24 cellular contexts compared by ENCODE assay signal in genomic region chr4:38017579-38017978, GRCh38. TPM values are rescaled to one million over a fixed set of nuclear protein-coding genes. Genes with fewer than 3 reads are reported as not detected.
DNase-seq lines count a peak whose midpoint lies in the region; ATAC-seq, FAIRE-seq and TF ChIP-seq lines count a peak whose summit lies in the region.
"Had no signal": no experiment of that assay in that cellular context is flagged by ENCODE, and none has a peak within 500 bp of the region (broad histone marks: within the 10 kb centered on the region; RNA-seq: fewer than 3 reads in every experiment).

No MANE protein-coding gene starts in this region.

- no peaks in the 10 kb centered on the region for H3K79me2 ChIP-seq in HepG2 (ENCODE audit: insufficient read depth, low read length)

- H3K27ac Mint-ChIP-seq in WTC11, result peak overlapping the region; percentile 65; the same call in 1 of the 2 replicates
- H3K27ac Mint-ChIP-seq in stimulated activated naive B cell treated with anti-CD40 and anti-IgM and Interleukin-4, amounts not matched to agents 10 μg/mL and 1 μg/mL and 100 μg/mL, for 72 hours, result no peak overlapping the region
- H3K27ac Mint-ChIP-seq: T-cell had no signal

- no peak for TF ChIP-seq RAD21 in HepG2 (CRISPR knock-in tag; IDR thresholded peaks at IDR 0.05)

- H2AFZ ChIP-seq in HepG2 (ENCODE audit: low read length), result no peak overlapping the region
- H2AFZ ChIP-seq: GM23248 had no signal

- in situ Hi-C loops in HepG2 (cut with HindIII; ENCODE audit: extremely low pct_ligation_motif_present, low pct_unique_long_range_greater_than_20kb), result no loop called here

- TF ChIP-seq EP300 in HepG2 (IDR thresholded peaks at IDR 0.05; ENCODE audit: low read depth in 2 of 2, low read length in 2 of 2) (no peak), HepG2 (CRISPR knock-in tag; IDR thresholded peaks at IDR 0.05; ENCODE audit: borderline replicate concordance) (no peak)

- DNase-seq in NOMO-1 treated with DMSO at 0.1 percent for 48 hours (lab: John Stamatoyannopoulos, UW; ENCODE audit: unreplicated experiment), result peak; percentile 28
- no peak for DNase-seq in NOMO-1 treated with dmso at 0.1 percent for 144 hours (lab: John Stamatoyannopoulos, UW; ENCODE audit: unreplicated experiment)
- DNase-seq in WTC11 (ENCODE audit: low spot score), result no peak
- no peak for DNase-seq in HepG2 (ENCODE audit: low spot score)
- no peak for DNase-seq in posterior vena cava (ENCODE audit: low spot score)
- DNase-seq in spleen, result no peak
- DNase-seq in stimulated activated naive B cell treated with anti-CD40 and anti-IgM and Interleukin-4, amounts not matched to agents 10 μg/mL and 1 μg/mL and 100 μg/mL, for 72 hours, result no peak
- DNase-seq in occipital lobe (lab: John Stamatoyannopoulos, UW), result no peak
- DNase-seq: 8988T; CD8-positive, alpha-beta memory T cell; DMS79; GM23248; Kasumi-1; MM.1S; NCI-H1436; NCI-H2081 treated with DMSO at 0.1 percent for 48 hours; NCI-H2227 treated with DMSO at 0.1 percent for 48 hours; NCI-H524; Right ventricle myocardium superior; SK-N-SH; T-cell had no signal

- CTCF ChIA-PET in WTC11 (lab: Charles Lee) (interaction anchor here (0.6 kb wide), 1 partner anchor 45 kb away, joined by 3 read pairs; no protein-coding TSS in a partner anchor), HepG2 (lab: Yijun Ruan, JAX; ENCODE audit: low intra/inter-chr PET ratio, low total read pairs) (no interaction called here)

- H3K4me1 ChIP-seq in HepG2 (ENCODE audit: insufficient read depth, low read length) (no peaks in the 10 kb centered on the region), spleen (peaks cover 0 to 4% (median 0%) of the 10 kb centered on the region in 6 donors)
- H3K4me1 ChIP-seq: BLaER1 had no signal

- BruUV-seq in HepG2 (replicated peaks; lab: Mats Ljungman, UMichigan), result TSS peak; percentile 18

- H3K4me1 Mint-ChIP-seq in WTC11, result 0 out of 2 replicates have a peak, but pooled peaks cover 4% of the 10 kb centered on the region
- H3K4me1 Mint-ChIP-seq in stimulated activated naive B cell treated with anti-CD40 and anti-IgM and Interleukin-4, amounts not matched to agents 10 μg/mL and 1 μg/mL and 100 μg/mL, for 72 hours, result peaks cover 12 to 15% of the 10 kb centered on the region in 2 donors

- no peak for TF ChIP-seq POLR2A in HepG2 (IDR thresholded peaks at IDR 0.05; ENCODE audit: insufficient read depth in 1 of 2, low read depth in 2 of 2, low read length in 2 of 2)
- no peak for TF ChIP-seq POLR2A in spleen (IDR thresholded peaks at IDR 0.05)

- H3K36me3 Mint-ChIP-seq in WTC11, result peaks cover 32% of the 10 kb centered on the region
- peaks cover 35 to 47% of the 10 kb centered on the region in 2 donors for H3K36me3 Mint-ChIP-seq in stimulated activated naive B cell treated with anti-CD40 and anti-IgM and Interleukin-4, amounts not matched to agents 10 μg/mL and 1 μg/mL and 100 μg/mL, for 72 hours

- H4K20me1 ChIP-seq in HepG2 (ENCODE audit: insufficient read depth, low read length), result no peaks in the 10 kb centered on the region

- H3K9ac ChIP-seq in HepG2 (ENCODE audit: insufficient read depth, low read depth, low read length), result no peak overlapping the region
- H3K9ac ChIP-seq: BLaER1, GM23248, SK-N-SH had no signal

- peak; percentile 41; the same call in 1 of the 2 replicates for ATAC-seq in WTC11
- no peak for ATAC-seq in HepG2
- no peak for ATAC-seq in stimulated activated naive B cell treated with anti-CD40 and anti-IgM and Interleukin-4, amounts not matched to agents 10 μg/mL and 1 μg/mL and 100 μg/mL, for 72 hours (replicated peaks)
- ATAC-seq: T-cell had no signal

- no peaks in the 10 kb centered on the region for H3K27me3 ChIP-seq in HepG2 (ENCODE audit: control insufficient read depth in 1 of 2, insufficient read depth in 2 of 2, low read length in 2 of 2)
- H3K27me3 ChIP-seq in spleen (replicated peaks in 1 of 7), result no peaks in the 10 kb centered on the region
- H3K27me3 ChIP-seq: BLaER1 had no signal

- TF ChIP-seq CTCF in WTC11 (IDR thresholded peaks at IDR 0.05) (no peak), HepG2 (CRISPR knock-in tag; IDR thresholded peaks at IDR 0.05) (no peak), spleen (IDR thresholded peaks at IDR 0.05 in 8 of 11, conservative IDR thresholded peaks at IDR 0.05 in 3 of 11) (no peak)

- H3K36me3 ChIP-seq in HepG2 (replicated peaks in 1 of 2; ENCODE audit: control insufficient read depth in 1 of 2, insufficient read depth in 2 of 2, low read length in 2 of 2) (peaks cover 3 to 38% of the 10 kb centered on the region in 2 experiments; a peak in 3 of 5 replicates), spleen (peaks cover 0 to 76% (median 38%) of the 10 kb centered on the region in 6 donors)

- FAIRE-seq in HepG2 (lab: Jason Lieb, UNC), result no peak
- FAIRE-seq: D721Med, RCC 7860 had no signal

- intact Hi-C loops in HepG2 (cut with micrococcal nuclease; ENCODE audit: unreplicated experiment), result no loop called here
- intact Hi-C loops in posterior vena cava (cut with DNase I), result no loop called here
- intact Hi-C loops in spleen (cut with DNase I; ENCODE audit: low total_unique reads), result no loop called here

- peaks cover 12% of the 10 kb centered on the region for H3K9me3 Mint-ChIP-seq in WTC11
- peaks cover 2 to 3% of the 10 kb centered on the region in 2 donors for H3K9me3 Mint-ChIP-seq in stimulated activated naive B cell treated with anti-CD40 and anti-IgM and Interleukin-4, amounts not matched to agents 10 μg/mL and 1 μg/mL and 100 μg/mL, for 72 hours
- H3K9me3 Mint-ChIP-seq: CD8-positive, alpha-beta memory T cell had no signal

- H3K4me3 ChIP-seq in HepG2 (replicated peaks in 1 of 3; ENCODE audit: insufficient read depth in 1 of 3, low read depth in 2 of 3, low read length in 3 of 3), result no peak overlapping the region
- H3K4me3 ChIP-seq in spleen, result no peak overlapping the region
- H3K4me3 ChIP-seq: BLaER1, GM23248 had no signal

- WGBS in HepG2 (ENCODE audit: low lambda C conversion rate), result 100% methylated on average over 6 of the region's 6 CpGs
- WGBS in spleen, 5 donors, result 87 to 94% (median 90%) methylated on average over 6 of the region's 6 CpGs

- H3K4me3 Mint-ChIP-seq in WTC11, result no peak overlapping the region
- H3K4me3 Mint-ChIP-seq in stimulated activated naive B cell treated with anti-CD40 and anti-IgM and Interleukin-4, amounts not matched to agents 10 μg/mL and 1 μg/mL and 100 μg/mL, for 72 hours, result no peak overlapping the region
- H3K4me3 Mint-ChIP-seq: CD8-positive, alpha-beta memory T cell; T-cell had no signal

- H3K27ac ChIP-seq in HepG2 (ENCODE audit: extremely low read length, insufficient read depth, low read length) (no peak overlapping the region), spleen (no peak overlapping the region)
- H3K27ac ChIP-seq: BLaER1, GM23248 had no signal

- no peaks in the 10 kb centered on the region for H3K27me3 Mint-ChIP-seq in WTC11 (ENCODE audit: low read depth)
- no peaks in the 10 kb centered on the region for H3K27me3 Mint-ChIP-seq in stimulated activated naive B cell treated with anti-CD40 and anti-IgM and Interleukin-4, amounts not matched to agents 10 μg/mL and 1 μg/mL and 100 μg/mL, for 72 hours
- H3K27me3 Mint-ChIP-seq: CD8-positive, alpha-beta memory T cell; T-cell had no signal

- H3K9me3 ChIP-seq in HepG2 (ENCODE audit: low read length) (no peaks in the 10 kb centered on the region), spleen (no peaks in the 10 kb centered on the region)
- H3K9me3 ChIP-seq: SK-N-SH had no signal

- H3K4me2 ChIP-seq in HepG2 (ENCODE audit: low read depth, low read length), result no peak overlapping the region
- H3K4me2 ChIP-seq: BLaER1, SK-N-SH had no signal

- POLR2A ChIA-PET in WTC11 (lab: Charles Lee), result no interaction called here
- POLR2A ChIA-PET in HepG2 (lab: Yijun Ruan, JAX), result no interaction called here

TF ChIP-seq in WTC11, 78 proteins besides CTCF, POLR2A, EP300 and RAD21 (continues in another document):
- no peak for TF ChIP-seq ZBTB21 (CRISPR knock-in tag; IDR thresholded peaks at IDR 0.05; ENCODE audit: borderline replicate concordance)
- no peak for TF ChIP-seq SMAD3 (CRISPR knock-in tag; IDR thresholded peaks at IDR 0.05; ENCODE audit: borderline replicate concordance)
- TF ChIP-seq TP53 (CRISPR knock-in tag; IDR thresholded peaks at IDR 0.05), result no peak

TF ChIP-seq in HepG2, 621 proteins besides CTCF, POLR2A, EP300 and RAD21:
- peak; percentile 51; the same call in 1 of the 2 replicates for TF ChIP-seq CEBPB (IDR thresholded peaks at IDR 0.05; ENCODE audit: borderline replicate concordance, low read depth, low read length)
- TF ChIP-seq, protein P1, sequence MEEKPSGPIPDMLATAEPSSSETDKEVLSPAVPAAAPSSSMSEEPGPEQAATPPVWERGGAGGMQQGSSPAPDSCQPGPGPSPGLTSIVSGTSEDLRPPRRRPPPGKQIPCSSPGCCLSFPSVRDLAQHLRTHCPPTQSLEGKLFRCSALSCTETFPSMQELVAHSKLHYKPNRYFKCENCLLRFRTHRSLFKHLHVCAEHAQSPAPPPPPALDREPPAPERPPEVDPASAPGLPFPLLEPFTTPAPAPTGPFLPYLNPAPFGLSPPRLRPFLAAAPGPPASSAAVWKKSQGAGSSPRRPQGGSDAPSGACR (CRISPR knock-in tag; IDR thresholded peaks at IDR 0.05), result no peak

RNA-seq across cellular contexts. Expression of gene PTTG2, which starts 57.4 kb away (rescaled TPM):
- total RNA-seq in WTC11 (2021) (0.35 TPM in 1 of 3 replicates, not detected in the others), HepG2 (2016; rRNA removed; fragmentation: Illumina TruSeq; extraction: Trizol) (not detected in 2 replicates), posterior vena cava (1 to 10 TPM; 2.5 to 2.6 TPM), spleen (1 to 10 TPM; 2.3 to 7.5 (median 4.5) TPM), occipital lobe (not detected)
- total RNA-seq in HepG2 (2016; cell fraction: cytosol; rRNA removed; fragmentation: Illumina TruSeq; extraction: Trizol; ENCODE audit: low read depth), result not detected in 2 replicates
- total RNA-seq in HepG2 (2016; cell fraction: insoluble cytoplasmic fraction; rRNA removed; fragmentation: Illumina TruSeq; extraction: Trizol), result not detected in 2 replicates
- total RNA-seq in HepG2 (2016; cell fraction: membrane; rRNA removed; fragmentation: Illumina TruSeq; extraction: Trizol), result not detected in 2 replicates
- not detected in 2 replicates for total RNA-seq in HepG2 (2016; cell fraction: nucleus; rRNA removed; fragmentation: Illumina TruSeq; extraction: Trizol)
- polyA plus RNA-seq in HepG2 (2011; rRNA removed) (not detected in 2 replicates), spleen (1 to 10 TPM in 1 of 3 donors, under 1 TPM in 2; 0.53 to 1.2 (median 0.83) TPM)
- polyA plus RNA-seq in HepG2 (2011; cell fraction: cytosol; rRNA removed), result not detected in 2 replicates
- not detected in 2 replicates for polyA plus RNA-seq in HepG2 (2011; cell fraction: nucleus; rRNA removed)
- polyA plus RNA-seq in HepG2 (2012), result not detected in 2 replicates
- polyA plus RNA-seq in HepG2 (2016; cell fraction: cytosol; fragmentation: Illumina TruSeq; extraction: Trizol; ENCODE audit: low read depth), result not detected in 2 replicates
- not detected in 2 replicates for polyA plus RNA-seq in HepG2 (2016; cell fraction: insoluble cytoplasmic fraction; fragmentation: Illumina TruSeq; extraction: Trizol; ENCODE audit: low read depth)
- polyA plus RNA-seq in HepG2 (2016; cell fraction: membrane; fragmentation: Illumina TruSeq; extraction: Trizol; ENCODE audit: low read depth), result not detected in 2 replicates
- not detected in 2 replicates for polyA plus RNA-seq in HepG2 (2016; cell fraction: nucleus; fragmentation: Illumina TruSeq; extraction: Trizol; ENCODE audit: insufficient read depth, low read depth)
- not detected in 2 replicates for polyA minus RNA-seq in HepG2 (2011; rRNA and poly(A)+ RNA removed; ENCODE audit: low replicate concordance)
- polyA minus RNA-seq in HepG2 (2011; cell fraction: cytosol; rRNA and poly(A)+ RNA removed), result not detected in 2 replicates
- not detected in 2 replicates for polyA minus RNA-seq in HepG2 (2011; cell fraction: nucleus; rRNA and poly(A)+ RNA removed)
- total RNA-seq: GM23248 had no signal
- polyA plus RNA-seq: CD8-positive, alpha-beta memory T cell; GM23248; SK-N-SH had no signal
